In genomic region chr4:155616112-155616511, GRCh38 we compare ENCODE assay signal across 1 cellular context.
TF ChIP-seq lines count a peak whose summit lies in the region.

No MANE protein-coding gene starts in this region.

TF ChIP-seq in GM12878, 131 proteins besides CTCF, POLR2A, EP300 and RAD21 (continued from another document):
- no peak for TF ChIP-seq RELB (IDR thresholded peaks at IDR 0.05; ENCODE audit: low read depth)
TF ChIP-seq in GM12878: peak in this region for 0.
